ENCODE assay signal across 37 cellular contexts in genomic region chr19:47071731-47072130, GRCh38. TPM values are rescaled to one million over a fixed set of nuclear protein-coding genes. Genes with fewer than 3 reads are reported as not detected.
"Had no signal": no experiment of that assay in that cellular context is flagged by ENCODE, and none has a peak within 500 bp of the region (broad histone marks: within the 10 kb centered on the region; RNA-seq: fewer than 3 reads in every experiment).

No MANE protein-coding gene starts in this region.

- H3K4me3 Mint-ChIP-seq: activated B cell treated with CpG ODN at 0.5 μM for 24 hours; activated CD4-positive, alpha-beta memory T cell treated with anti-CD3 and anti-CD28 coated beads for 36 hours; activated CD4-positive, alpha-beta T cell treated with anti-CD3 and anti-CD28 coated beads, Interleukin-2, amount 10 ng/mL, durations not matched to agents 24 days and 14 days; activated CD8-positive, alpha-beta T cell treated with anti-CD3 and anti-CD28 coated beads for 36 hours; activated naive CD4-positive, alpha-beta T cell treated with anti-CD3 and anti-CD28 coated beads, Interleukin-2, amount 10 ng/mL, durations not matched to agents 7 days and 5 days; activated naive CD4-positive, alpha-beta T cell treated with anti-CD3 and anti-CD28 coated beads, Interleukin-2, amount 50 U/mL, for 24 hours; activated naive CD8-positive, alpha-beta T cell treated with anti-CD3 and anti-CD28 coated beads for 36 hours; activated T-helper 1 cell treated with anti-CD3 and anti-CD28 coated beads, Interleukin-12 subunit alpha, Interleukin-12 subunit beta, Interleukin-2, Interleukin-4 antibody, amounts not matched to agents 30 ng/mL and 10 ng/mL and 1 ng/mL, durations not matched to agents 14 hours and 24 hours and 36 hours; activated T-helper 17 cell treated with anti-CD3 and anti-CD28 coated beads, Interleukin-2, amount 50 U/mL, for 72 hours; central memory CD8-positive, alpha-beta T cell; T-helper 1 cell treated with Interleukin-12 subunit alpha and Interleukin-12 subunit beta and Interleukin-4 antibody, amounts not matched to agents 30 μg/mL and 1 μg/mL, for 36 hours; T-helper 2 cell treated with Interferon-gamma antibody and Interleukin-4, amounts not matched to agents 5 μg/mL and 100 μg/mL, for 36 hours had no signal

- DNase-seq: activated B cell treated with CpG ODN at 0.5 μM for 24 hours; activated CD4-positive, alpha-beta memory T cell treated with anti-CD3 and anti-CD28 coated beads for 36 hours; activated CD4-positive, alpha-beta T cell treated with anti-CD3 and anti-CD28 coated beads for 4 hours; activated CD4-positive, alpha-beta T cell treated with anti-CD3 and anti-CD28 coated beads, Interleukin-2, amount 10 ng/mL, durations not matched to agents 24 days and 14 days; activated CD4-positive, alpha-beta T cell treated with anti-CD3 and anti-CD28 coated beads, Interleukin-2, amount 50 U/mL, for 1 hour; activated CD4-positive, alpha-beta T cell treated with anti-CD3 and anti-CD28 coated beads, Interleukin-2, amount 50 U/mL, for 4 hours; activated CD4-positive, CD25-positive, alpha-beta regulatory T cell treated with anti-CD3 and anti-CD28 coated beads, Interleukin-2, amount 50 U/mL, for 72 hours; activated CD8-positive, alpha-beta memory T cell treated with anti-CD3 and anti-CD28 coated beads, Interleukin-2, amount 50 U/mL, for 4 hours; activated CD8-positive, alpha-beta T cell treated with anti-CD3 and anti-CD28 coated beads for 36 hours; activated effector memory CD4-positive, alpha-beta T cell treated with anti-CD3 and anti-CD28 coated beads, Interleukin-2, amount 50 U/mL, for 16 hours; activated gamma-delta T cell treated with Interleukin-2 at 50 U/mL for 16 hours; activated naive CD4-positive, alpha-beta T cell; activated naive CD4-positive, alpha-beta T cell treated with anti-CD3 and anti-CD28 coated beads, Interleukin-2, amount 10 ng/mL, durations not matched to agents 7 days and 5 days; activated naive CD8-positive, alpha-beta T cell treated with anti-CD3 and anti-CD28 coated beads for 36 hours; activated T-cell treated with anti-CD3 and anti-CD28 coated beads for 4 hours; activated T-cell treated with anti-CD3 and anti-CD28 coated beads, Interleukin-2, amount 50 U/mL, for 1 hour; activated T-cell treated with anti-CD3 and anti-CD28 coated beads, Interleukin-2, amount 50 U/mL, for 48 hours; adrenal gland; amniotic stem cell; aorta; body of pancreas; brain microvascular endothelial cell; caudate nucleus; cerebellar nuclear complex; T-helper 1 cell; T-helper 2 cell; T-helper 9 cell had no signal

- H3K27ac Mint-ChIP-seq: activated B cell treated with CpG ODN at 0.5 μM for 24 hours; activated CD4-positive, alpha-beta memory T cell treated with anti-CD3 and anti-CD28 coated beads for 36 hours; activated CD4-positive, alpha-beta T cell treated with anti-CD3 and anti-CD28 coated beads, Interleukin-2, amount 10 ng/mL, durations not matched to agents 24 days and 14 days; activated CD8-positive, alpha-beta T cell treated with anti-CD3 and anti-CD28 coated beads for 36 hours; activated naive CD4-positive, alpha-beta T cell treated with anti-CD3 and anti-CD28 coated beads, Interleukin-2, amount 50 U/mL, for 24 hours; activated naive CD8-positive, alpha-beta T cell treated with anti-CD3 and anti-CD28 coated beads for 36 hours; activated T-helper 1 cell treated with anti-CD3 and anti-CD28 coated beads, Interleukin-12 subunit alpha, Interleukin-12 subunit beta, Interleukin-2, Interleukin-4 antibody, amounts not matched to agents 30 ng/mL and 10 ng/mL and 1 ng/mL, durations not matched to agents 14 hours and 24 hours and 36 hours; activated T-helper 17 cell treated with anti-CD3 and anti-CD28 coated beads, Interleukin-2, amount 50 U/mL, for 72 hours; T-helper 1 cell treated with Interleukin-12 subunit alpha and Interleukin-12 subunit beta and Interleukin-4 antibody, amounts not matched to agents 30 μg/mL and 1 μg/mL, for 36 hours; T-helper 2 cell treated with Interferon-gamma antibody and Interleukin-4, amounts not matched to agents 5 μg/mL and 100 μg/mL, for 36 hours had no signal

- H3K27me3 Mint-ChIP-seq: activated B cell treated with CpG ODN at 0.5 μM for 24 hours; activated CD4-positive, alpha-beta memory T cell treated with anti-CD3 and anti-CD28 coated beads for 36 hours; activated CD4-positive, alpha-beta T cell treated with anti-CD3 and anti-CD28 coated beads, Interleukin-2, amount 10 ng/mL, durations not matched to agents 24 days and 14 days; activated CD8-positive, alpha-beta T cell treated with anti-CD3 and anti-CD28 coated beads for 36 hours; activated naive CD4-positive, alpha-beta T cell treated with anti-CD3 and anti-CD28 coated beads, Interleukin-2, amount 10 ng/mL, durations not matched to agents 7 days and 5 days; activated naive CD4-positive, alpha-beta T cell treated with anti-CD3 and anti-CD28 coated beads, Interleukin-2, amount 50 U/mL, for 24 hours; activated naive CD8-positive, alpha-beta T cell treated with anti-CD3 and anti-CD28 coated beads for 36 hours; activated T-helper 17 cell treated with anti-CD3 and anti-CD28 coated beads, Interleukin-2, amount 50 U/mL, for 72 hours; central memory CD8-positive, alpha-beta T cell had no signal

- H3K27me3 ChIP-seq: adrenal gland, body of pancreas, brain microvascular endothelial cell, breast epithelium had no signal

- H3K9me3 ChIP-seq: adrenal gland, body of pancreas, breast epithelium had no signal

- H3K27ac ChIP-seq: adrenal gland, body of pancreas, brain microvascular endothelial cell, breast epithelium, VCaP had no signal

- ATAC-seq: activated CD8-positive, alpha-beta T cell treated with anti-CD3 and anti-CD28 coated beads for 36 hours; activated T-helper 17 cell treated with anti-CD3 and anti-CD28 coated beads, Interleukin-2, amount 50 U/mL, for 72 hours; body of pancreas had no signal

- H3K4me3 ChIP-seq: adrenal gland, body of pancreas, breast epithelium had no signal

- H3K9me3 Mint-ChIP-seq: activated B cell treated with CpG ODN at 0.5 μM for 24 hours; activated CD4-positive, alpha-beta memory T cell treated with anti-CD3 and anti-CD28 coated beads for 36 hours; activated CD4-positive, alpha-beta T cell treated with anti-CD3 and anti-CD28 coated beads, Interleukin-2, amount 10 ng/mL, durations not matched to agents 24 days and 14 days; activated CD8-positive, alpha-beta T cell treated with anti-CD3 and anti-CD28 coated beads for 36 hours; activated naive CD4-positive, alpha-beta T cell treated with anti-CD3 and anti-CD28 coated beads, Interleukin-2, amount 10 ng/mL, durations not matched to agents 7 days and 5 days; activated naive CD4-positive, alpha-beta T cell treated with anti-CD3 and anti-CD28 coated beads, Interleukin-2, amount 50 U/mL, for 24 hours; activated naive CD8-positive, alpha-beta T cell treated with anti-CD3 and anti-CD28 coated beads for 36 hours; activated T-helper 1 cell treated with anti-CD3 and anti-CD28 coated beads, Interleukin-12 subunit alpha, Interleukin-12 subunit beta, Interleukin-2, Interleukin-4 antibody, amounts not matched to agents 30 ng/mL and 10 ng/mL and 1 ng/mL, durations not matched to agents 14 hours and 24 hours and 36 hours; activated T-helper 17 cell treated with anti-CD3 and anti-CD28 coated beads, Interleukin-2, amount 50 U/mL, for 72 hours; central memory CD8-positive, alpha-beta T cell; T-helper 1 cell treated with Interleukin-12 subunit alpha and Interleukin-12 subunit beta and Interleukin-4 antibody, amounts not matched to agents 30 μg/mL and 1 μg/mL, for 36 hours; T-helper 2 cell treated with Interferon-gamma antibody and Interleukin-4, amounts not matched to agents 5 μg/mL and 100 μg/mL, for 36 hours had no signal

- H3K4me1 ChIP-seq: adrenal gland, body of pancreas, breast epithelium had no signal

- FAIRE-seq: astrocyte, TTC549 had no signal

RNA-seq across cellular contexts. Expression of gene NPAS1, which starts 52.1 kb away (rescaled TPM):
- total RNA-seq: activated CD4-positive, alpha-beta memory T cell treated with anti-CD3 and anti-CD28 coated beads for 36 hours; body of pancreas had no signal
